Comparison of ENCODE assay signal across 16 cellular contexts in the genomic region with DNA sequence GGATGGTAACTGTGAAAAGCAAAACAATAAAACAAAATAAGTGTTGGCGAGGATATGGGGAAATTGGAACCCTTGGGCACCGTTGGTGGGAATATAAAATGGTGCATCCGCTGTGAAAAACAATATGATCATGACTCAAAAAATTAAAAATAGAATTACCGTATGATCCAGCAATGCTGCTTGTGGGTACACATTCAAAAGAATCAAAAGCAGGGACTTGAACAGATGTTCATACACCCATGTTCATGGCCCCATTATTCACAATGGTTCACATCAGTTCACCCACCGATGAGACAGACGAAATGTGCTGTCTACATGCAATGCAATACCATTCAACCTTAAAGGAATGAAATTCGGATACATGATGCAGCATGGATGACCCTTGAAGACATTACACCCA. TPM values are rescaled to one million over a fixed set of nuclear protein-coding genes. Genes with fewer than 3 reads are reported as not detected.
DNase-seq lines count a peak whose midpoint lies in the region; ATAC-seq and TF ChIP-seq lines count a peak whose summit lies in the region.
"Had no signal": no experiment of that assay in that cellular context is flagged by ENCODE, and none has a peak within 500 bp of the region (broad histone marks: within the 10 kb centered on the region; RNA-seq: fewer than 3 reads in every experiment).

No MANE protein-coding gene starts in this region.

- H3K27ac ChIP-seq in CD4-positive, alpha-beta memory T cell (ENCODE audit: low read depth, low read length), result no peak overlapping the region
- H3K27ac ChIP-seq in GM23338 (ENCODE audit: low read depth) (no peak overlapping the region), spleen (peak overlapping the region in 2 of 8 donors; percentile 80 to 86)
- H3K27ac ChIP-seq: brain microvascular endothelial cell, suprapubic skin had no signal

- peaks cover 5% of the 10 kb centered on the region for H3K36me3 ChIP-seq in CD4-positive, alpha-beta memory T cell (ENCODE audit: insufficient read depth, low read length)
- H3K36me3 ChIP-seq in GM23338 (ENCODE audit: insufficient read depth) (no peaks in the 10 kb centered on the region), spleen (peaks cover 0 to 22% (median 15%) of the 10 kb centered on the region in 6 donors)
- H3K36me3 ChIP-seq: right atrium auricular region had no signal

- intact Hi-C loops in CD4-positive, alpha-beta memory T cell (cut with micrococcal nuclease), result no loop called here
- intact Hi-C loops in spleen (cut with DNase I; ENCODE audit: low total_unique reads), result no loop called here

- peaks cover 0 to 3% (median 0%) of the 10 kb centered on the region in 8 donors for H3K9me3 Mint-ChIP-seq in CD4-positive, alpha-beta memory T cell
- peaks cover 3% of the 10 kb centered on the region; the same call in 1 of the 3 replicates for H3K9me3 Mint-ChIP-seq in GM23338
- no peaks in the 10 kb centered on the region for H3K9me3 Mint-ChIP-seq in activated T-helper 17 cell treated with anti-CD3 and anti-CD28 coated beads, Interleukin-2, amount 50 U/mL, for 72 hours
- no peaks in the 10 kb centered on the region for H3K9me3 Mint-ChIP-seq in natural killer cell treated with Interleukin-12 subunit alpha and Interleukin-12 subunit beta and Interleukin-15 and Interleukin-18, amount 100 ng/mL, for 72 hours
- no peaks in the 10 kb centered on the region for H3K9me3 Mint-ChIP-seq in endothelial cell (ENCODE audit: unreplicated experiment)

- H3K79me2 ChIP-seq in GM23338 (replicated peaks; ENCODE audit: insufficient read depth), result no peaks in the 10 kb centered on the region

- TF ChIP-seq POLR2A in spleen (IDR thresholded peaks at IDR 0.05), result no peak

- no peak overlapping the region for H3K4me3 ChIP-seq in CD4-positive, alpha-beta memory T cell (ENCODE audit: low read length in 2 of 2)
- H3K4me3 ChIP-seq in GM23338 (no peak overlapping the region), spleen (no peak overlapping the region)
- H3K4me3 ChIP-seq: lung had no signal

- CTCF ChIA-PET in CD4-positive, alpha-beta memory T cell (lab: Charles Lee; ENCODE audit: partially characterized antibody), result no interaction called here

- POLR2A ChIA-PET in CD4-positive, alpha-beta memory T cell (lab: Charles Lee; ENCODE audit: partially characterized antibody), result no interaction called here

- peaks cover 5% of the 10 kb centered on the region; the same call in 1 of the 2 replicates for H4K20me1 ChIP-seq in GM23338 (replicated peaks; ENCODE audit: insufficient read depth)

- H3K9me2 ChIP-seq in GM23338 (ENCODE audit: insufficient read depth), result no peaks in the 10 kb centered on the region

- peak overlapping the region in 3 of 7 donors; percentile 46 to 82 (median 63) for H3K27ac Mint-ChIP-seq in CD4-positive, alpha-beta memory T cell
- H3K27ac Mint-ChIP-seq in GM23338 (no peak overlapping the region), endothelial cell (ENCODE audit: unreplicated experiment) (no peak overlapping the region)
- no peak overlapping the region for H3K27ac Mint-ChIP-seq in activated T-helper 17 cell treated with anti-CD3 and anti-CD28 coated beads, Interleukin-2, amount 50 U/mL, for 72 hours
- no peak overlapping the region for H3K27ac Mint-ChIP-seq in natural killer cell treated with Interleukin-12 subunit alpha and Interleukin-12 subunit beta and Interleukin-15 and Interleukin-18, amount 100 ng/mL, for 72 hours

- H2AFZ ChIP-seq in GM23338, result no peak overlapping the region

- H3K27me3 Mint-ChIP-seq in CD4-positive, alpha-beta memory T cell, result no peaks in the 10 kb centered on the region
- H3K27me3 Mint-ChIP-seq in GM23338 (ENCODE audit: insufficient read depth, low read depth, poor library complexity) (peaks cover 31% of the 10 kb centered on the region), endothelial cell (ENCODE audit: unreplicated experiment) (peaks cover 19% of the 10 kb centered on the region)
- peaks cover 4% of the 10 kb centered on the region for H3K27me3 Mint-ChIP-seq in activated T-helper 17 cell treated with anti-CD3 and anti-CD28 coated beads, Interleukin-2, amount 50 U/mL, for 72 hours
- no peaks in the 10 kb centered on the region for H3K27me3 Mint-ChIP-seq in natural killer cell treated with Interleukin-12 subunit alpha and Interleukin-12 subunit beta and Interleukin-15 and Interleukin-18, amount 100 ng/mL, for 72 hours

- no peaks in the 10 kb centered on the region for H3K27me3 ChIP-seq in CD4-positive, alpha-beta memory T cell (ENCODE audit: insufficient read depth, low read length)
- no peaks in the 10 kb centered on the region for H3K27me3 ChIP-seq in GM23338 (ENCODE audit: insufficient read depth)
- H3K27me3 ChIP-seq in spleen (replicated peaks in 1 of 7), result no peaks in the 10 kb centered on the region
- H3K27me3 ChIP-seq: brain microvascular endothelial cell, neutrophil, right atrium auricular region, suprapubic skin had no signal

- peaks cover 14 to 30% (median 20%) of the 10 kb centered on the region in 4 donors for H3K4me1 Mint-ChIP-seq in CD4-positive, alpha-beta memory T cell
- peaks cover 19% of the 10 kb centered on the region for H3K4me1 Mint-ChIP-seq in GM23338
- H3K4me1 Mint-ChIP-seq in activated T-helper 17 cell treated with anti-CD3 and anti-CD28 coated beads, Interleukin-2, amount 50 U/mL, for 72 hours, result peaks cover 8% of the 10 kb centered on the region
- H3K4me1 Mint-ChIP-seq in natural killer cell treated with Interleukin-12 subunit alpha and Interleukin-12 subunit beta and Interleukin-15 and Interleukin-18, amount 100 ng/mL, for 72 hours (ENCODE audit: low read depth in 2 of 2), result peaks cover 20 to 38% of the 10 kb centered on the region in 2 donors
- H3K4me1 Mint-ChIP-seq in endothelial cell (ENCODE audit: unreplicated experiment), result peaks cover 10% of the 10 kb centered on the region

- H3K36me3 Mint-ChIP-seq in CD4-positive, alpha-beta memory T cell, result peaks cover 0 to 6% of the 10 kb centered on the region in 2 donors
- H3K36me3 Mint-ChIP-seq in GM23338 (ENCODE audit: low read depth) (peaks cover 7% of the 10 kb centered on the region), endothelial cell (ENCODE audit: low read depth, unreplicated experiment) (peaks cover 3% of the 10 kb centered on the region)
- H3K36me3 Mint-ChIP-seq in activated T-helper 17 cell treated with anti-CD3 and anti-CD28 coated beads, Interleukin-2, amount 50 U/mL, for 72 hours (ENCODE audit: low read depth), result peaks cover 7% of the 10 kb centered on the region
- no peaks in the 10 kb centered on the region for H3K36me3 Mint-ChIP-seq in natural killer cell treated with Interleukin-12 subunit alpha and Interleukin-12 subunit beta and Interleukin-15 and Interleukin-18, amount 100 ng/mL, for 72 hours

- H3F3A ChIP-seq in GM23338 (replicated peaks; ENCODE audit: low read depth), result peaks cover 6% of the 10 kb centered on the region; the same call in 1 of the 2 replicates

- peaks cover 14% of the 10 kb centered on the region for H3K4me1 ChIP-seq in CD4-positive, alpha-beta memory T cell (ENCODE audit: insufficient read depth, low read length)
- H3K4me1 ChIP-seq in GM23338 (ENCODE audit: insufficient read depth) (peaks cover 16% of the 10 kb centered on the region; the same call in 1 of the 2 replicates), spleen (peaks cover 17 to 61% (median 50%) of the 10 kb centered on the region in 6 donors)

- DNase-seq in CD4-positive, alpha-beta memory T cell, result no peak
- DNase-seq in GM23338 (ENCODE audit: low spot score) (no peak), spleen (no peak), medulla oblongata (ENCODE audit: extremely low spot score) (no peak), endothelial cell (ENCODE audit: low spot score) (no peak)
- DNase-seq in natural killer cell treated with Interleukin-12 subunit alpha and Interleukin-12 subunit beta and Interleukin-15 and Interleukin-18, amount 100 ng/mL, for 72 hours (ENCODE audit: low spot score), result no peak
- DNase-seq: activated naive CD4-positive, alpha-beta T cell treated with Interleukin-2 at 50 U/mL for 16 hours; brain microvascular endothelial cell; DMS79; NCI-H526 treated with DMSO at 0.1 percent for 48 hours; stimulated activated CD4-positive, alpha-beta T cell treated with anti-CD3 and anti-CD28 coated beads, Interleukin-1b, Interleukin-23, amount 100 ng/mL, for 48 hours had no signal

- no peak for ATAC-seq in GM23338
- ATAC-seq in activated T-helper 17 cell treated with anti-CD3 and anti-CD28 coated beads, Interleukin-2, amount 50 U/mL, for 72 hours (replicated peaks), result no peak
- ATAC-seq in natural killer cell treated with Interleukin-12 subunit alpha and Interleukin-12 subunit beta and Interleukin-15 and Interleukin-18, amount 100 ng/mL, for 72 hours, result no peak

- H3K9me3 ChIP-seq in CD4-positive, alpha-beta memory T cell (ENCODE audit: control insufficient read depth in 1 of 2, low read length in 2 of 2), result no peaks in the 10 kb centered on the region
- H3K9me3 ChIP-seq in spleen, result no peaks in the 10 kb centered on the region
- H3K9me3 ChIP-seq: neutrophil, right atrium auricular region, suprapubic skin had no signal

- WGBS in spleen, 5 donors, result 80 to 90% (median 83%) methylated on average over 7 of the region's 7 CpGs

- peak overlapping the region in 7 of 8 donors; percentile 8 to 91 (median 70) for H3K4me3 Mint-ChIP-seq in CD4-positive, alpha-beta memory T cell
- no peak overlapping the region; the same call in 2 of the 3 replicates for H3K4me3 Mint-ChIP-seq in GM23338
- H3K4me3 Mint-ChIP-seq in activated T-helper 17 cell treated with anti-CD3 and anti-CD28 coated beads, Interleukin-2, amount 50 U/mL, for 72 hours, result peak overlapping the region; percentile 96
- H3K4me3 Mint-ChIP-seq in natural killer cell treated with Interleukin-12 subunit alpha and Interleukin-12 subunit beta and Interleukin-15 and Interleukin-18, amount 100 ng/mL, for 72 hours, result peak overlapping the region; percentile 97
- H3K4me3 Mint-ChIP-seq in endothelial cell (ENCODE audit: unreplicated experiment), result no peak overlapping the region

- H3K4me2 ChIP-seq in GM23338, result peak overlapping the region; percentile 78; the same call in 1 of the 2 replicates

- TF ChIP-seq CTCF in GM23338 (conservative IDR thresholded peaks at IDR 0.05; ENCODE audit: low read depth in 2 of 2) (no peak), spleen (IDR thresholded peaks at IDR 0.05 in 8 of 11, conservative IDR thresholded peaks at IDR 0.05 in 3 of 11) (no peak), endothelial cell (IDR thresholded peaks at IDR 0.05; ENCODE audit: unreplicated experiment) (no peak)

RNA-seq across cellular contexts. Expression of a gene that starts 1.2 kb away (rescaled TPM):
- total RNA-seq in CD4-positive, alpha-beta memory T cell, result 1 to 10 TPM; 1.9 to 2.9 TPM
- polyA plus RNA-seq in CD4-positive, alpha-beta memory T cell, result 1 to 10 TPM in 1 of 2 donors, under 1 TPM in 1; 0.25 to 1.5 TPM
- 10.6 and 13.6 TPM in 2 replicates for total RNA-seq in GM23338 (2014; rRNA removed; shearing (Covaris generic))
- polyA plus RNA-seq in GM23338 (2016; fragmentation: Nextera tagmentation; extraction: Ambion mirVana) (16.6 and 19.5 TPM in 2 replicates), spleen (10 to 100 TPM; 16.1 to 18.8 (median 17.9) TPM)
- 1 to 10 TPM; 5.0 to 9.3 TPM for total RNA-seq in activated T-helper 17 cell treated with anti-CD3 and anti-CD28 coated beads, Interleukin-2, amount 50 U/mL, for 72 hours
- total RNA-seq in natural killer cell treated with Interleukin-12 subunit alpha and Interleukin-12 subunit beta and Interleukin-15 and Interleukin-18, amount 100 ng/mL, for 72 hours, result 10 to 100 TPM in 1 of 2 donors, 1 to 10 TPM in 1; 4.7 to 14.3 TPM
- total RNA-seq in spleen (10 to 100 TPM; 10.2 to 62.8 (median 30.4) TPM), endothelial cell (ENCODE audit: unreplicated experiment) (1.3 TPM)

RNA-seq across cellular contexts. Expression of a gene that starts 17.6 kb away (rescaled TPM):
- total RNA-seq in CD4-positive, alpha-beta memory T cell, result 10 to 100 TPM; 24.5 to 27.2 TPM
- polyA plus RNA-seq in CD4-positive, alpha-beta memory T cell, result 1 to 10 TPM; 3.9 to 5.0 TPM
- total RNA-seq in GM23338 (2014; rRNA removed; shearing (Covaris generic)), result 15.1 and 21.8 TPM in 2 replicates
- 7.1 and 7.4 TPM in 2 replicates for polyA plus RNA-seq in GM23338 (2016; fragmentation: Nextera tagmentation; extraction: Ambion mirVana)
- total RNA-seq in activated T-helper 17 cell treated with anti-CD3 and anti-CD28 coated beads, Interleukin-2, amount 50 U/mL, for 72 hours, result 1 to 10 TPM; 3.8 to 5.9 TPM
- 10 to 100 TPM in 1 of 2 donors, 1 to 10 TPM in 1; 6.8 to 12.5 TPM for total RNA-seq in natural killer cell treated with Interleukin-12 subunit alpha and Interleukin-12 subunit beta and Interleukin-15 and Interleukin-18, amount 100 ng/mL, for 72 hours
- 10 to 100 TPM; 12.0 to 21.7 (median 16.9) TPM for total RNA-seq in spleen
- 10 to 100 TPM; 15.6 to 23.5 (median 16.2) TPM for polyA plus RNA-seq in spleen
- total RNA-seq in endothelial cell (ENCODE audit: unreplicated experiment), result 9.2 TPM

RNA-seq across cellular contexts. Expression of a gene that starts 53.3 kb away (rescaled TPM):
- 10 to 100 TPM; 41.2 to 42.3 TPM for total RNA-seq in CD4-positive, alpha-beta memory T cell
- 10 to 100 TPM; 36.6 to 46.0 TPM for polyA plus RNA-seq in CD4-positive, alpha-beta memory T cell
- total RNA-seq in GM23338 (2014; rRNA removed; shearing (Covaris generic)), result 115 and 132 TPM in 2 replicates
- 113 and 114 TPM in 2 replicates for polyA plus RNA-seq in GM23338 (2016; fragmentation: Nextera tagmentation; extraction: Ambion mirVana)
- 10 to 100 TPM; 51.4 to 70.1 TPM for total RNA-seq in activated T-helper 17 cell treated with anti-CD3 and anti-CD28 coated beads, Interleukin-2, amount 50 U/mL, for 72 hours
- total RNA-seq in natural killer cell treated with Interleukin-12 subunit alpha and Interleukin-12 subunit beta and Interleukin-15 and Interleukin-18, amount 100 ng/mL, for 72 hours, result 100 to 1,000 TPM in 1 of 2 donors, 10 to 100 TPM in 1; 70.5 to 105 TPM
- 100 to 1,000 TPM in 2 of 7 donors, 10 to 100 TPM in 5; 72.8 to 166 (median 84.6) TPM for total RNA-seq in spleen
- polyA plus RNA-seq in spleen, result 100 to 1,000 TPM in 1 of 3 donors, 10 to 100 TPM in 2; 64.2 to 100 (median 86.9) TPM
- 105 TPM for total RNA-seq in endothelial cell (ENCODE audit: unreplicated experiment)

RNA-seq across cellular contexts. Expression of a gene that starts 54.2 kb away (rescaled TPM):
- 100 to 1,000 TPM; 208 to 217 TPM for total RNA-seq in CD4-positive, alpha-beta memory T cell
- 1,000 to 10,000 TPM; 1,156 to 1,346 TPM for polyA plus RNA-seq in CD4-positive, alpha-beta memory T cell
- 800 and 881 TPM in 2 replicates for total RNA-seq in GM23338 (2014; rRNA removed; shearing (Covaris generic))
- polyA plus RNA-seq in GM23338 (2016; fragmentation: Nextera tagmentation; extraction: Ambion mirVana) (5,205 and 5,707 TPM in 2 replicates), spleen (100 to 1,000 TPM; 421 to 580 (median 501) TPM)
- total RNA-seq in activated T-helper 17 cell treated with anti-CD3 and anti-CD28 coated beads, Interleukin-2, amount 50 U/mL, for 72 hours, result 1,000 to 10,000 TPM; 1,250 to 1,556 TPM
- total RNA-seq in natural killer cell treated with Interleukin-12 subunit alpha and Interleukin-12 subunit beta and Interleukin-15 and Interleukin-18, amount 100 ng/mL, for 72 hours, result 100 to 1,000 TPM; 495 to 579 TPM
- total RNA-seq in spleen (100 to 1,000 TPM; 168 to 346 (median 211) TPM), endothelial cell (ENCODE audit: unreplicated experiment) (306 TPM)

Comparison
In these comparisons a context has a peak if more than half of its experiments do, and no peak if none do; other contexts are left out.
1. H3K4me3 Mint-ChIP-seq: peak in CD4-positive, alpha-beta memory T cell (7 of 8), activated T-helper 17 cell treated with anti-CD3 and anti-CD28 coated beads, Interleukin-2, amount 50 U/mL, for 72 hours (single experiment) and natural killer cell treated with Interleukin-12 subunit alpha and Interleukin-12 subunit beta and Interleukin-15 and Interleukin-18, amount 100 ng/mL, for 72 hours (single experiment); none in GM23338 (single experiment) and endothelial cell (single experiment).